In the genomic region with DNA sequence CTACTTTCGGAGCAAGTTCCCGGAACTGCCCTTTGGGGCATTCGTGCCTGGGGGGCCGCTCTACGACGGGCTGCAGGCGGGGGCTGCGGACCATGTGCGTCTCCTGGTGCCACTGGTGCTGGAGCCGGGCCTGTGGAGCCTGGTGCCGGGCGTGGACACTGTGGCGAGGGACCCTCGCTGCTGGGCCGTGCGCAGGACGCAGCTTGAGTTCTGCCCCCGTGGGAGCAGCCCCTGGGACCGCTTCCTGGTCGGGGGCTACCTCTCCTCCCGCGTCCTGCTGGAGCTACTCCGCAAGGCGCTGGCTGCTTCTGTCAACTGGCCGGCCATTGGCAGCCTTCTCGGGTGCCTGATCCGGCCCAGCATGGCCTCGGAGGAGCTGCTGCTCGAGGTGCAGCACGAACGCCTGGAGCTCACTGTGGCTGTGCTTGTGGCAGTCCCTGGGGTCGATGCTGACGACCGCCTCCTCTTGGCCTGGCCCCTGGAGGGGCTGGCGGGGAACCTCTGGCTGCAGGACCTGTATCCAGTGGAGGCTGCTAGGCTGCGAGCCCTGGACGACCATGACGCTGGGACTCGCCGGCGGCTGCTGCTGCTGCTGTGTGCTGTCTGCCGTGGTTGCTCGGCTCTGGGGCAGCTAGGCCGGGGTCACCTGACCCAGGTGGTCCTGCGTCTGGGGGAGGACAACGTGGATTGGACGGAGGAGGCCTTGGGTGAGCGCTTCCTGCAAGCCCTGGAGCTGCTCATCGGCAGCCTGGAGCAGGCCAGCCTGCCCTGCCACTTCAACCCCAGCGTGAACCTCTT, we compare ENCODE assay signal across 1 cellular context.
TF ChIP-seq lines count a peak whose summit lies in the region.

No MANE protein-coding gene starts in this region.

TF ChIP-seq in SK-N-SH, 30 proteins besides CTCF, POLR2A, EP300 and RAD21 (continued from another document):
- TF ChIP-seq, protein P1, sequence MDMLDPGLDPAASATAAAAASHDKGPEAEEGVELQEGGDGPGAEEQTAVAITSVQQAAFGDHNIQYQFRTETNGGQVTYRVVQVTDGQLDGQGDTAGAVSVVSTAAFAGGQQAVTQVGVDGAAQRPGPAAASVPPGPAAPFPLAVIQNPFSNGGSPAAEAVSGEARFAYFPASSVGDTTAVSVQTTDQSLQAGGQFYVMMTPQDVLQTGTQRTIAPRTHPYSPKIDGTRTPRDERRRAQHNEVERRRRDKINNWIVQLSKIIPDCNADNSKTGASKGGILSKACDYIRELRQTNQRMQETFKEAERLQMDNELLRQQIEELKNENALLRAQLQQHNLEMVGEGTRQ (IDR thresholded peaks at IDR 0.05; ENCODE audit: borderline replicate concordance, low read depth, low read length): no peak
- TF ChIP-seq CHD2 (IDR thresholded peaks at IDR 0.05; ENCODE audit: low read length, partially characterized antibody): no peak
- TF ChIP-seq TAF1 (IDR thresholded peaks at IDR 0.05; ENCODE audit: borderline replicate concordance, low read depth, low read length): no peak
- no peak for TF ChIP-seq SIN3A (IDR thresholded peaks at IDR 0.05; ENCODE audit: borderline replicate concordance, low read depth, low read length)
- no peak for TF ChIP-seq RXRA (IDR thresholded peaks at IDR 0.05; ENCODE audit: borderline replicate concordance, low read depth)
- TF ChIP-seq, protein P2, sequence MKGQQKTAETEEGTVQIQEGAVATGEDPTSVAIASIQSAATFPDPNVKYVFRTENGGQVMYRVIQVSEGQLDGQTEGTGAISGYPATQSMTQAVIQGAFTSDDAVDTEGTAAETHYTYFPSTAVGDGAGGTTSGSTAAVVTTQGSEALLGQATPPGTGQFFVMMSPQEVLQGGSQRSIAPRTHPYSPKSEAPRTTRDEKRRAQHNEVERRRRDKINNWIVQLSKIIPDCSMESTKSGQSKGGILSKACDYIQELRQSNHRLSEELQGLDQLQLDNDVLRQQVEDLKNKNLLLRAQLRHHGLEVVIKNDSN (IDR thresholded peaks at IDR 0.05; ENCODE audit: borderline replicate concordance, low read depth): no peak
- TF ChIP-seq MXI1 (IDR thresholded peaks at IDR 0.05; ENCODE audit: low read depth, low read length): no peak
- no peak for TF ChIP-seq YY1 (IDR thresholded peaks at IDR 0.05; ENCODE audit: low read depth)
- no peak for TF ChIP-seq FOXM1 (IDR thresholded peaks at IDR 0.05; ENCODE audit: low read depth)
- no peak for TF ChIP-seq FOSL2 (IDR thresholded peaks at IDR 0.05; ENCODE audit: borderline replicate concordance, low read depth)
